Comparison of ENCODE assay signal across 8 cellular contexts in the genomic region with DNA sequence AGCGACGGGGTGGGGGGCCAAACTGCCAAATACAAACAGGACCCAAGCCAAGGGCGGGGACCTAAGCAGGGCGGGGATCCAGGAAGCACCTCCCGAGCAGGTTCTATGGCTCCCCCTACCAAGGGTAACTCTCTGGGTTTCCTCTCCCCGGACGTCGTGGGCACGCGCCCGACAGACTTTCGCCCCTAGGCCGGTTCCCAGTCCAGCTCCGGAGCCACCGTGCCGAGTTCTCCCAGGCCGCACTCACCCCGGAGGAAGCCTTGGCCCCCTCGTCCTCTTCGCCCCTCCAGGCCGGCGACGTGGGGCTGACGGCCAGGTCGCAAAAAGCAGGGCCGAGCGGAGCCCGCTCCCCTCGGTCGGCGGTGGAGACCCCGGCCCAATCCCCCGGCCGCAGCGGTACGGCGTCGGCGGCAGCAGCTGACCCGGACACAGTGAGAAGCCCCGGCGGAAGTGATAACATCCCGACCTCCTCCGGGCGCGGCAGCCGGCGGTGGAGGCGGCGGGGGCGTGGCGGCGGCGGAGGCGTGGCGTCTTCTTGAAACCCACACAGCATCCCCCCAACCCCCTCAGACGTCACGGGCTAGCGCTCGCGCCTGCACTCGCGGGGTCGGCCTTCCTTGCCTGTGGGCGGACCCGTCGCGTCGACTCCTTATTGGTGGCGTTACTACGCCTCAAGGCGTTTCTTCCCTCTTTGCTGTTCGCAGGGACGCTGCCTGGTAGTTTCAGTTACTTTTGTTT. TPM values are rescaled to one million over a fixed set of nuclear protein-coding genes. Genes with fewer than 3 reads are reported as not detected.
DNase-seq lines count a peak whose midpoint lies in the region; ATAC-seq and TF ChIP-seq lines count a peak whose summit lies in the region.

A gene with protein sequence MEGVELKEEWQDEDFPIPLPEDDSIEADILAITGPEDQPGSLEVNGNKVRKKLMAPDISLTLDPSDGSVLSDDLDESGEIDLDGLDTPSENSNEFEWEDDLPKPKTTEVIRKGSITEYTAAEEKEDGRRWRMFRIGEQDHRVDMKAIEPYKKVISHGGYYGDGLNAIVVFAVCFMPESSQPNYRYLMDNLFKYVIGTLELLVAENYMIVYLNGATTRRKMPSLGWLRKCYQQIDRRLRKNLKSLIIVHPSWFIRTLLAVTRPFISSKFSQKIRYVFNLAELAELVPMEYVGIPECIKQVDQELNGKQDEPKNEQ (minus strand): TSS at position 433 of the 738 bp plus-strand sequence. CDS start 6,863 bp downstream, outside the sequence.

- peak; percentile 94 to 96 for TF ChIP-seq POLR2A in Peyer's patch (IDR thresholded peaks at IDR 0.05)

- ATAC-seq in GM21717 (IDR thresholded peaks at IDR 0.05; ENCODE audit: unreplicated experiment) (peak; percentile 82), esophagus mucosa (peak; percentile 91)

- TF ChIP-seq CTCF in KMS-11 (conservative IDR thresholded peaks at IDR 0.05; ENCODE audit: low read depth, low read length) (no peak), Peyer's patch (IDR thresholded peaks at IDR 0.05) (no peak)

- peaks cover 38% of the 10 kb centered on the region for H3K4me1 ChIP-seq in KMS-11 (ENCODE audit: low read depth, poor library complexity, severe bottlenecking)
- H3K4me1 ChIP-seq in Peyer's patch: peaks cover 3 to 22% (median 4%) of the 10 kb centered on the region in 4 donors
- H3K4me1 ChIP-seq in muscle layer of duodenum (ENCODE audit: control insufficient read depth in 1 of 2, insufficient read depth in 2 of 2, low read length in 2 of 2): peaks cover 13 to 28% of the 10 kb centered on the region in 2 donors

- peaks cover 51% of the 10 kb centered on the region for H3K79me2 ChIP-seq in KMS-11 (ENCODE audit: insufficient read depth, low read depth)

- H3K27ac ChIP-seq in KMS-11 (peak within 1 kb of the TSS; percentile 91), Peyer's patch (peak within 1 kb of the TSS; percentile 98 to 100 (median 100)), muscle layer of duodenum (ENCODE audit: low read length) (peak within 1 kb of the TSS; percentile 99)

- DNase-seq in DMS153 treated with DMSO at 0.1 percent for 48 hours (lab: John Stamatoyannopoulos, UW; ENCODE audit: unreplicated experiment): peak; percentile 69
- peak; percentile 99 to 100 (median 99) for DNase-seq in Peyer's patch
- DNase-seq in activated T-cell treated with anti-CD3 and anti-CD28 coated beads, Interleukin-2, amount 50 U/mL, for 48 hours: peak; percentile 94 to 96
- DNase-seq in stimulated activated CD8-positive, alpha-beta memory T cell treated with anti-CD3 and anti-CD28 coated beads, Interleukin-7, amount 100 ng/mL, for 4 hours (ENCODE audit: low read depth in 2 of 2): peak; percentile 98 to 99

- peak within 1 kb of the TSS; percentile 84 for H3K9ac ChIP-seq in KMS-11

- H3K27me3 ChIP-seq in KMS-11 (ENCODE audit: insufficient read depth, low read depth) (no peaks in the 10 kb centered on the region), Peyer's patch (no peaks in the 10 kb centered on the region), muscle layer of duodenum (ENCODE audit: low read depth, low read length) (no peaks in the 10 kb centered on the region)

- peak within 1 kb of the TSS; percentile 96 for H3K4me2 ChIP-seq in KMS-11

- peak within 1 kb of the TSS; percentile 93 for H2AFZ ChIP-seq in KMS-11 (ENCODE audit: low read depth)

- H3K4me3 ChIP-seq in KMS-11 (IDR thresholded peaks at IDR 0.05; ENCODE audit: insufficient read depth, low read depth, low read length) (no peak within 1 kb of the TSS), Peyer's patch (peak within 1 kb of the TSS; percentile 81 to 96 (median 92)), muscle layer of duodenum (ENCODE audit: low read depth in 1 of 2, low read length in 2 of 2) (peak within 1 kb of the TSS; percentile 87 to 88)

- H3K9me3 ChIP-seq in Peyer's patch (no peaks in the 10 kb centered on the region), muscle layer of duodenum (ENCODE audit: control insufficient read depth in 1 of 2, low read length in 2 of 2) (no peaks in the 10 kb centered on the region)

- peaks cover 18% of the 10 kb centered on the region for H4K20me1 ChIP-seq in KMS-11 (ENCODE audit: insufficient read depth)

- no peaks in the 10 kb centered on the region for H3K36me3 ChIP-seq in KMS-11 (ENCODE audit: insufficient read depth)
- H3K36me3 ChIP-seq in Peyer's patch: peaks cover 0 to 5% (median 0%) of the 10 kb centered on the region in 3 donors
- peaks cover 5 to 7% of the 10 kb centered on the region in 2 donors for H3K36me3 ChIP-seq in muscle layer of duodenum (ENCODE audit: control insufficient read depth in 1 of 2, insufficient read depth in 2 of 2, low read length in 2 of 2)

RNA-seq across cellular contexts. Expression of the gene that starts here (rescaled TPM):
- total RNA-seq in Peyer's patch (100 to 1,000 TPM; 134 to 261 (median 147) TPM), esophagus mucosa (39.9 TPM)
